Comparison of ENCODE assay signal across 20 cellular contexts in genomic region chr5:135322744-135323143, GRCh38.
A peak's percentile ranks its signal among the peaks of the same experiment; 100 is the strongest.
DNase-seq lines count a peak whose midpoint lies in the region; ATAC-seq and TF ChIP-seq lines count a peak whose summit lies in the region.
"Had no signal": no experiment of that assay in that cellular context is flagged by ENCODE, and none has a peak within 500 bp of the region (broad histone marks: within the 10 kb centered on the region; RNA-seq: fewer than 3 reads in every experiment).

No MANE protein-coding gene starts in this region.

- no peak overlapping the region for H3K4me3 ChIP-seq in CD4-positive, CD25-positive, alpha-beta regulatory T cell (ENCODE audit: low read depth, low read length)
- H3K4me3 ChIP-seq in RWPE2 (ENCODE audit: severe bottlenecking) = no peak overlapping the region
- H3K4me3 ChIP-seq in naive thymus-derived CD4-positive, alpha-beta T cell (ENCODE audit: low read length) = no peak overlapping the region
- H3K4me3 ChIP-seq: A549; BLaER1 treated with 17β-estradiol and CSF1 and Interleukin-3, amounts not matched to agents 10 nM and 100 nM; GM23248 had no signal

- H3K27me3 ChIP-seq in CD4-positive, CD25-positive, alpha-beta regulatory T cell (ENCODE audit: control insufficient read depth, insufficient read depth, low read length) = no peaks in the 10 kb centered on the region
- no peaks in the 10 kb centered on the region for H3K27me3 ChIP-seq in RWPE2 (ENCODE audit: insufficient read depth, poor library complexity, severe bottlenecking)
- no peaks in the 10 kb centered on the region for H3K27me3 ChIP-seq in naive thymus-derived CD4-positive, alpha-beta T cell (ENCODE audit: control insufficient read depth in 2 of 2, insufficient read depth in 2 of 2, low read length in 2 of 2)
- H3K27me3 ChIP-seq: BE2C; BLaER1 treated with 17β-estradiol and CSF1 and Interleukin-3, amounts not matched to agents 10 nM and 100 nM had no signal

- no peaks in the 10 kb centered on the region for H3K9me3 Mint-ChIP-seq in activated naive CD4-positive, alpha-beta T cell treated with anti-CD3 and anti-CD28 coated beads, Interleukin-2, amount 10 ng/mL, durations not matched to agents 7 days and 5 days
- H3K9me3 Mint-ChIP-seq in CD4-positive, CD25-positive, alpha-beta regulatory T cell = no peaks in the 10 kb centered on the region
- no peaks in the 10 kb centered on the region for H3K9me3 Mint-ChIP-seq in naive thymus-derived CD4-positive, alpha-beta T cell
- H3K9me3 Mint-ChIP-seq: CD8-positive, alpha-beta T cell had no signal

- no peaks in the 10 kb centered on the region for H3K36me3 ChIP-seq in CD4-positive, CD25-positive, alpha-beta regulatory T cell (ENCODE audit: control insufficient read depth, insufficient read depth, low read length)
- no peaks in the 10 kb centered on the region for H3K36me3 ChIP-seq in RWPE2 (ENCODE audit: low read depth)
- no peaks in the 10 kb centered on the region for H3K36me3 ChIP-seq in naive thymus-derived CD4-positive, alpha-beta T cell (ENCODE audit: control insufficient read depth in 2 of 3, insufficient read depth in 3 of 3, low read length in 3 of 3)
- H3K36me3 ChIP-seq: BE2C; BLaER1 treated with 17β-estradiol and CSF1 and Interleukin-3, amounts not matched to agents 10 nM and 100 nM had no signal

- no peak overlapping the region for H3K27ac Mint-ChIP-seq in activated naive CD4-positive, alpha-beta T cell treated with anti-CD3 and anti-CD28 coated beads, Interleukin-2, amount 10 ng/mL, durations not matched to agents 7 days and 5 days
- peak overlapping the region in 2 of 3 donors; percentile 49 to 72 for H3K27ac Mint-ChIP-seq in CD4-positive, CD25-positive, alpha-beta regulatory T cell
- H3K27ac Mint-ChIP-seq in naive thymus-derived CD4-positive, alpha-beta T cell = peak overlapping the region in 6 of 9 donors; percentile 4 to 60 (median 42)
- H3K27ac Mint-ChIP-seq: CD8-positive, alpha-beta T cell had no signal

- intact Hi-C loops in naive thymus-derived CD4-positive, alpha-beta T cell (cut with micrococcal nuclease) = loop anchor here in 1 of 2 donors (10.0 kb wide), 1 partner anchor 288 kb away; the partner anchor contains the start of gene PITX1

- no peak for ATAC-seq in CD4-positive, CD25-positive, alpha-beta regulatory T cell (ENCODE audit: low read depth in 2 of 2)
- no peak for ATAC-seq in RWPE2 (ENCODE audit: low read depth)
- ATAC-seq in naive thymus-derived CD4-positive, alpha-beta T cell = no peak
- ATAC-seq: A549; CD8-positive, alpha-beta T cell had no signal

- peak; percentile 5 for DNase-seq in activated naive CD4-positive, alpha-beta T cell treated with anti-CD3 and anti-CD28 coated beads, Interleukin-2, amount 10 ng/mL, durations not matched to agents 7 days and 5 days
- no peak for DNase-seq in activated naive CD4-positive, alpha-beta T cell treated with Interleukin-2 at 50 U/mL for 16 hours
- no peak for DNase-seq in CD4-positive, CD25-positive, alpha-beta regulatory T cell
- peak; percentile 9 for DNase-seq in RWPE2 (ENCODE audit: low spot score)
- DNase-seq in naive thymus-derived CD4-positive, alpha-beta T cell = no peak
- DNase-seq in activated T-cell treated with anti-CD3 and anti-CD28 coated beads, Interleukin-2, amount 50 U/mL, for 48 hours = no peak
- DNase-seq in caudate nucleus (lab: John Stamatoyannopoulos, UW) = no peak
- DNase-seq: 8988T; ACHN; AML-193; BE2C; CD8-positive, alpha-beta T cell; DMS153; DND-41; GM23248; H7; HCEC 1CT had no signal

- H3K9me3 ChIP-seq in CD4-positive, CD25-positive, alpha-beta regulatory T cell (ENCODE audit: control insufficient read depth in 2 of 2, low read length in 2 of 2) = no peaks in the 10 kb centered on the region
- no peaks in the 10 kb centered on the region for H3K9me3 ChIP-seq in RWPE2 (ENCODE audit: severe bottlenecking)
- no peaks in the 10 kb centered on the region for H3K9me3 ChIP-seq in naive thymus-derived CD4-positive, alpha-beta T cell (ENCODE audit: control insufficient read depth in 2 of 3, low read length in 3 of 3)
- H3K9me3 ChIP-seq: A549; BE2C; BLaER1 treated with 17β-estradiol and CSF1 and Interleukin-3, amounts not matched to agents 10 nM and 100 nM; Caco-2 had no signal

- H3K4me1 ChIP-seq in CD4-positive, CD25-positive, alpha-beta regulatory T cell (ENCODE audit: control insufficient read depth, insufficient read depth, low read length, poor library complexity, severe bottlenecking) = peaks cover 15% of the 10 kb centered on the region
- no peaks in the 10 kb centered on the region for H3K4me1 ChIP-seq in RWPE2 (ENCODE audit: insufficient read depth, poor library complexity, severe bottlenecking)
- peaks cover 0 to 21% of the 10 kb centered on the region in 2 donors for H3K4me1 ChIP-seq in naive thymus-derived CD4-positive, alpha-beta T cell (ENCODE audit: control insufficient read depth in 2 of 2, insufficient read depth in 2 of 2, low read length in 2 of 2)
- H3K4me1 ChIP-seq: A549; BE2C; BLaER1 treated with 17β-estradiol and CSF1 and Interleukin-3, amounts not matched to agents 10 nM and 100 nM had no signal

- peaks cover 2% of the 10 kb centered on the region for H3K36me3 Mint-ChIP-seq in activated naive CD4-positive, alpha-beta T cell treated with anti-CD3 and anti-CD28 coated beads, Interleukin-2, amount 10 ng/mL, durations not matched to agents 7 days and 5 days
- no peaks in the 10 kb centered on the region for H3K36me3 Mint-ChIP-seq in CD4-positive, CD25-positive, alpha-beta regulatory T cell
- no peaks in the 10 kb centered on the region for H3K36me3 Mint-ChIP-seq in naive thymus-derived CD4-positive, alpha-beta T cell
- H3K36me3 Mint-ChIP-seq: CD8-positive, alpha-beta T cell had no signal

- H3K27ac ChIP-seq in CD4-positive, CD25-positive, alpha-beta regulatory T cell (ENCODE audit: insufficient read depth, low read length, poor library complexity, severe bottlenecking) = no peak overlapping the region
- H3K27ac ChIP-seq in RWPE2 (ENCODE audit: poor library complexity, severe bottlenecking) (no peak overlapping the region), caudate nucleus (ENCODE audit: low read depth, low read length) (no peak overlapping the region)
- no peak overlapping the region for H3K27ac ChIP-seq in naive thymus-derived CD4-positive, alpha-beta T cell (ENCODE audit: low read depth, low read length)
- H3K27ac ChIP-seq: A549; BLaER1 treated with 17β-estradiol and CSF1 and Interleukin-3, amounts not matched to agents 10 nM and 100 nM; GM23248 had no signal

- CTCF ChIA-PET in activated naive CD4-positive, alpha-beta T cell treated with anti-CD3 and anti-CD28 coated beads, Interleukin-2, amount 10 ng/mL, durations not matched to agents 7 days and 5 days (lab: Charles Lee) = no interaction called here
- CTCF ChIA-PET in naive thymus-derived CD4-positive, alpha-beta T cell (lab: Charles Lee) = interaction anchor here (1.3 kb wide), 1 partner anchor 9 kb away, joined by 4 read pairs; no protein-coding TSS in a partner anchor

- H3K27me3 Mint-ChIP-seq in activated naive CD4-positive, alpha-beta T cell treated with anti-CD3 and anti-CD28 coated beads, Interleukin-2, amount 10 ng/mL, durations not matched to agents 7 days and 5 days = no peaks in the 10 kb centered on the region
- no peaks in the 10 kb centered on the region for H3K27me3 Mint-ChIP-seq in CD4-positive, CD25-positive, alpha-beta regulatory T cell
- no peaks in the 10 kb centered on the region for H3K27me3 Mint-ChIP-seq in naive thymus-derived CD4-positive, alpha-beta T cell

- no peak overlapping the region for H3K4me3 Mint-ChIP-seq in activated naive CD4-positive, alpha-beta T cell treated with anti-CD3 and anti-CD28 coated beads, Interleukin-2, amount 10 ng/mL, durations not matched to agents 7 days and 5 days
- no peak overlapping the region for H3K4me3 Mint-ChIP-seq in CD4-positive, CD25-positive, alpha-beta regulatory T cell
- H3K4me3 Mint-ChIP-seq in naive thymus-derived CD4-positive, alpha-beta T cell = no peak overlapping the region
- H3K4me3 Mint-ChIP-seq: CD8-positive, alpha-beta T cell had no signal

- H3K4me1 Mint-ChIP-seq in activated naive CD4-positive, alpha-beta T cell treated with anti-CD3 and anti-CD28 coated beads, Interleukin-2, amount 10 ng/mL, durations not matched to agents 7 days and 5 days = peaks cover 47% of the 10 kb centered on the region
- H3K4me1 Mint-ChIP-seq in CD4-positive, CD25-positive, alpha-beta regulatory T cell = peaks cover 6 to 17% (median 7%) of the 10 kb centered on the region in 4 donors
- H3K4me1 Mint-ChIP-seq in naive thymus-derived CD4-positive, alpha-beta T cell = peaks cover 12 to 29% (median 23%) of the 10 kb centered on the region in 7 donors

- TF ChIP-seq CTCF in RWPE2 (IDR thresholded peaks at IDR 0.05; ENCODE audit: poor library complexity, severe bottlenecking) = no peak

- POLR2A ChIA-PET in naive thymus-derived CD4-positive, alpha-beta T cell (lab: Charles Lee) = interaction anchor here (0.7 to 3.6 kb wide), 2 partner anchors 13 to 190 kb away, joined by 3 to 9 read pairs; no protein-coding TSS in a partner anchor

Comparison
In these comparisons a context has a peak if more than half of its experiments do, and no peak if none do; other contexts are left out.
1. DNase-seq: peak in activated naive CD4-positive, alpha-beta T cell treated with anti-CD3 and anti-CD28 coated beads, Interleukin-2, amount 10 ng/mL, durations not matched to agents 7 days and 5 days (single experiment) and RWPE2 (single experiment); none in activated naive CD4-positive, alpha-beta T cell treated with Interleukin-2 at 50 U/mL for 16 hours (single experiment), CD4-positive, CD25-positive, alpha-beta regulatory T cell (0 of 3), naive thymus-derived CD4-positive, alpha-beta T cell (0 of 9), activated T-cell treated with anti-CD3 and anti-CD28 coated beads, Interleukin-2, amount 50 U/mL, for 48 hours (0 of 2) and caudate nucleus (0 of 61).